17 cellular contexts compared by ENCODE assay signal in the genomic region with DNA sequence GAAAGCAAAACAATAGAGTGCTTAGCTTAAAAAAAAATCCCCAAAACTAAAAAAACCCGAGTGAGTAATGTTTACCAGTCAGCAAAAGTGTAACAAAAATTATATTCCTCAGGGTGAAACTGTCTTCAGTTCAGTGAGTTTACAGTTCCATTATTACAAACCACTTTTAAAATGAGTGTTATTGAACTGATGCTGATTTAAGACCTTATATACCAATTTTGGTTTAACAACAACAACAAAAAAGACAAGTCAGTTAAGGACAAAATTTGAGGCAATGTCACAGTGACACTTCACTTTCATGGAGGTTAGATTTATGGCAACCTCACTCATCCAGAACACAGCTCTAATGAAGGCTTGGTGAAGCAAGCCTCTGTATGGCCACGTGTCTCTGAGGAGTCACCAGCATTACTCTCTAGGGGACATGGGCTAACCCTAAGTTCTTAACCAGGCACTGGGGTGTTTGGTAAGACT.
DNase-seq lines count a peak whose midpoint lies in the region; ATAC-seq and TF ChIP-seq lines count a peak whose summit lies in the region.
"Had no signal": no experiment of that assay in that cellular context is flagged by ENCODE, and none has a peak within 500 bp of the region (broad histone marks: within the 10 kb centered on the region; RNA-seq: fewer than 3 reads in every experiment).

No MANE protein-coding gene starts in this region.

- H3K36me3 ChIP-seq in BLaER1 treated with 17β-estradiol and CSF1 and Interleukin-3, amounts not matched to agents 10 nM and 100 nM: no peaks in the 10 kb centered on the region
- no peaks in the 10 kb centered on the region for H3K36me3 ChIP-seq in tibial nerve
- H3K36me3 ChIP-seq: tibial artery had no signal

- H3K9ac ChIP-seq in BLaER1 treated with 17β-estradiol and CSF1 and Interleukin-3, amounts not matched to agents 10 nM and 100 nM: no peak overlapping the region

- peak overlapping the region in 3 of 11 experiments; percentile 19 to 41 (median 30); a peak in 3 of 22 replicates for H3K27ac ChIP-seq in BLaER1 treated with 17β-estradiol and CSF1 and Interleukin-3, amounts not matched to agents 10 nM and 100 nM
- H3K27ac ChIP-seq in tibial nerve: no peak overlapping the region
- H3K27ac ChIP-seq: epithelial cell of prostate, SK-N-MC, tibial artery had no signal

- no peak for TF ChIP-seq CTCF in tibial nerve (IDR thresholded peaks at IDR 0.05)

- H3K4me3 ChIP-seq in BLaER1 treated with 17β-estradiol and CSF1 and Interleukin-3, amounts not matched to agents 10 nM and 100 nM: no peak overlapping the region
- H3K4me3 ChIP-seq in tibial nerve: no peak overlapping the region
- H3K4me3 ChIP-seq: SK-N-MC, tibial artery had no signal

- no peaks in the 10 kb centered on the region for H3K27me3 ChIP-seq in BLaER1 treated with 17β-estradiol and CSF1 and Interleukin-3, amounts not matched to agents 10 nM and 100 nM
- H3K27me3 ChIP-seq in tibial nerve: no peaks in the 10 kb centered on the region
- H3K27me3 ChIP-seq: tibial artery had no signal

- H3K4me2 ChIP-seq in BLaER1 treated with 17β-estradiol and CSF1 and Interleukin-3, amounts not matched to agents 10 nM and 100 nM: peak overlapping the region in 6 of 11 experiments; percentile 26 to 49 (median 38); a peak in 9 of 22 replicates

- ATAC-seq in GM19351 (IDR thresholded peaks at IDR 0.05; ENCODE audit: unreplicated experiment) (peak; percentile 74), HG02798 (IDR thresholded peaks at IDR 0.05; ENCODE audit: poor library complexity, unreplicated experiment) (peak; percentile 78), HG03521 (IDR thresholded peaks at IDR 0.05; ENCODE audit: unreplicated experiment) (peak; percentile 58)
- ATAC-seq: activated CD8-positive, alpha-beta memory T cell treated with anti-CD3 and anti-CD28 coated beads, Interleukin-2, amount 10 ng/mL, durations not matched to agents 7 days and 5 days had no signal

- no peak for TF ChIP-seq POLR2A in tibial nerve (IDR thresholded peaks at IDR 0.05)

- peaks cover 0 to 8% (median 2%) of the 10 kb centered on the region in 10 experiments; a peak in 7 of 20 replicates for H3K4me1 ChIP-seq in BLaER1 treated with 17β-estradiol and CSF1 and Interleukin-3, amounts not matched to agents 10 nM and 100 nM
- no peaks in the 10 kb centered on the region for H3K4me1 ChIP-seq in tibial nerve
- H3K4me1 ChIP-seq: tibial artery had no signal

- no peak for TF ChIP-seq EP300 in tibial nerve (IDR thresholded peaks at IDR 0.05)

- H4K20me1 ChIP-seq in BLaER1 treated with 17β-estradiol and CSF1 and Interleukin-3, amounts not matched to agents 10 nM and 100 nM: no peaks in the 10 kb centered on the region

- H3K9me3 ChIP-seq in BLaER1 treated with 17β-estradiol and CSF1 and Interleukin-3, amounts not matched to agents 10 nM and 100 nM (replicated peaks in 1 of 11): no peaks in the 10 kb centered on the region
- H3K9me3 ChIP-seq in tibial nerve: no peaks in the 10 kb centered on the region
- H3K9me3 ChIP-seq: tibial artery had no signal

- DNase-seq in NCI-H345 (lab: John Stamatoyannopoulos, UW): no peak
- DNase-seq in stimulated activated CD4-positive, alpha-beta T cell treated with anti-CD3 and anti-CD28 coated beads, Interleukin-4, amount 100 ng/mL, for 1 hour: no peak
- DNase-seq in tibial nerve (ENCODE audit: low spot score in 2 of 2): no peak
- DNase-seq in NCI-H187 (lab: John Stamatoyannopoulos, UW): no peak
- DNase-seq: ACHN; activated CD8-positive, alpha-beta memory T cell treated with anti-CD3 and anti-CD28 coated beads, Interleukin-2, amount 10 ng/mL, durations not matched to agents 7 days and 5 days; GDM1; islet precursor cell; NCI-H2107; stimulated activated CD4-positive, alpha-beta T cell treated with anti-CD3 and anti-CD28 coated beads, Interleukin-4, amount 100 ng/mL, for 4 hours; tibial artery had no signal

- 41 to 66% methylated on average over 2 of the region's 2 CpGs for WGBS in tibial nerve, 2 donors
